8 cellular contexts compared by ENCODE assay signal in genomic region chr9:128648206-128648605, GRCh38. TPM values are rescaled to one million over a fixed set of nuclear protein-coding genes. Genes with fewer than 3 reads are reported as not detected.
DNase-seq lines count a peak whose midpoint lies in the region; FAIRE-seq and TF ChIP-seq lines count a peak whose summit lies in the region.
"Not testable (repeated sequence)": the region's sequence is repeated elsewhere in the genome, so short reads cannot be mapped to it uniquely, and the experiment has no call there.

No MANE protein-coding gene starts in this region.

- not testable (repeated sequence) for H3K14ac ChIP-seq in H1 (ENCODE audit: insufficient read length)

- H3K23me2 ChIP-seq in H1 (ENCODE audit: low read depth, low read length) = not testable (repeated sequence)

- not testable (repeated sequence) for H3K56ac ChIP-seq in H1 (replicated peaks; ENCODE audit: insufficient read length, low read depth, low read length)

- WGBS in H1 (ENCODE audit: extremely low coverage in 1 of 2, insufficient coverage in 1 of 2, insufficient read length in 1 of 2, insufficient replicate concordance in 2 of 2, low coverage in 1 of 2, low lambda C conversion rate in 2 of 2, missing lambda C conversion rate in 1 of 2), 2 experiments = 92% methylated on average over 9 of the region's 9 CpGs; no CpG with 5 or more reads in 1 of the 2 experiments

- H3K23ac ChIP-seq in H1 (ENCODE audit: insufficient read length) = not testable (repeated sequence)

- not testable (repeated sequence) for H3K4me2 ChIP-seq in H1 (ENCODE audit: insufficient read depth in 1 of 2, low read depth in 2 of 2, low read length in 2 of 2)

- not testable (repeated sequence) for H2BK15ac ChIP-seq in H1 (ENCODE audit: low read length)

- H3K18ac ChIP-seq in H1 (ENCODE audit: extremely low read depth, low read length) = not testable (repeated sequence)

- peaks cover 51% of the 10 kb centered on the region for H3K36me3 ChIP-seq in WERI-Rb-1
- H3K36me3 ChIP-seq in H1 (ENCODE audit: control insufficient read depth in 2 of 4, insufficient read depth in 4 of 4, low read length in 3 of 4) = not testable (repeated sequence)

- H2BK5ac ChIP-seq in H1 (ENCODE audit: low read depth, low read length) = not testable (repeated sequence)

- peak; percentile 61 to 72 for TF ChIP-seq RAD21 in H1 (IDR thresholded peaks at IDR 0.05 in 1 of 2, conservative IDR thresholded peaks at IDR 0.05 in 1 of 2; ENCODE audit: low read depth in 2 of 2, low read length in 2 of 2)

- not testable (repeated sequence) for TF ChIP-seq EP300 in H1 (IDR thresholded peaks at IDR 0.05; ENCODE audit: borderline replicate concordance in 1 of 2, low read depth in 2 of 2, low read length in 2 of 2)

- not testable (repeated sequence) for H3K27me3 Mint-ChIP-seq in type B pancreatic cell

- CTCF ChIA-PET in H1 (lab: Charles Lee; ENCODE audit: partially characterized antibody) = interaction anchor here (0.9 to 5.7 kb wide), 8 partner anchors 13 to 85 kb away, joined by 3 to 37 read pairs (median 4); no protein-coding TSS in a partner anchor

- H3K36me3 Mint-ChIP-seq in type B pancreatic cell = not testable (repeated sequence)

- H4K5ac ChIP-seq in H1 (ENCODE audit: insufficient read length, low read depth, low read length) = not testable (repeated sequence)

- POLR2A ChIA-PET in H1 (lab: Charles Lee; ENCODE audit: partially characterized antibody) = interaction anchor here (0.9 to 2.6 kb wide), 4 partner anchors 13 to 48 kb away, joined by 3 to 23 read pairs (median 8); partner anchors contain the start of gene SET

- H4K8ac ChIP-seq in H1 (ENCODE audit: extremely low read depth, insufficient read depth, low read length) = not testable (repeated sequence)

- H3K4me1 ChIP-seq in H1 (replicated peaks in 1 of 4; ENCODE audit: control insufficient read depth in 3 of 4, insufficient read depth in 4 of 4, low read length in 3 of 4) = not testable (repeated sequence)

- H4K20me1 ChIP-seq in H1 (replicated peaks in 1 of 2; ENCODE audit: control insufficient read depth in 1 of 2, insufficient read depth in 2 of 2, low read length in 2 of 2) = not testable (repeated sequence)

- H3K4me3 ChIP-seq in WERI-Rb-1 (ENCODE audit: low read depth, low read length); H1 (ENCODE audit: extremely low read depth in 1 of 4, insufficient read depth in 2 of 4, low read depth in 3 of 4, low read length in 4 of 4): not testable (repeated sequence)

- H3K79me1 ChIP-seq in H1 (ENCODE audit: low read depth, low read length) = not testable (repeated sequence)

- not testable (repeated sequence) for FAIRE-seq in H1 (lab: Jason Lieb, UNC)

- H2AFZ ChIP-seq in H1 (ENCODE audit: low read length) = not testable (repeated sequence)

- H3K4me1 Mint-ChIP-seq in type B pancreatic cell (ENCODE audit: unreplicated experiment) = not testable (repeated sequence)

- not testable (repeated sequence) for H2AK5ac ChIP-seq in H1 (ENCODE audit: low read depth, low read length)

- not testable (repeated sequence) for H3K9ac ChIP-seq in H1 (replicated peaks in 1 of 4; ENCODE audit: extremely low read depth in 1 of 4, low read depth in 3 of 4, low read length in 3 of 4)

- DNase-seq in ELR (ENCODE audit: low read depth) (peak; percentile 60), NCI-H226 (peak; percentile 32), WERI-Rb-1 (peak; percentile 69), H1 (ENCODE audit: low read depth in 1 of 2, low spot score in 2 of 2) (peak in 1 of 2 experiments; percentile 70), left kidney (ENCODE audit: low read depth, low spot score) (peak; percentile 46)
- DNase-seq in activated T-helper 1 cell treated with anti-CD3 and anti-CD28 coated beads, Interleukin-2, amount 50 U/mL, for 16 hours (ENCODE audit: low read depth in 1 of 2, low spot score in 1 of 2) = peak; percentile 50 to 55
- peak; percentile 25 to 61 (median 39) for DNase-seq in stimulated activated CD4-positive, alpha-beta T cell treated with anti-CD3 and anti-CD28 coated beads, Interleukin-1b, Interleukin-23, amount 100 ng/mL, for 24 hours (ENCODE audit: low read depth in 4 of 4, low spot score in 1 of 4)
- DNase-seq in type B pancreatic cell (ENCODE audit: extremely low spot score, unreplicated experiment) = not testable (repeated sequence)

- not testable (repeated sequence) for H3K27ac Mint-ChIP-seq in type B pancreatic cell

- H3K27me3 ChIP-seq in WERI-Rb-1 (ENCODE audit: insufficient read depth, low read depth, severe bottlenecking); H1 (replicated peaks in 1 of 4; ENCODE audit: control insufficient read depth in 3 of 4, extremely low read depth in 1 of 4, insufficient read depth in 3 of 4, low read length in 3 of 4): not testable (repeated sequence)

- H4K91ac ChIP-seq in H1 (replicated peaks; ENCODE audit: insufficient read length, low read length) = not testable (repeated sequence)

- not testable (repeated sequence) for H2BK20ac ChIP-seq in H1 (ENCODE audit: low read length)

- not testable (repeated sequence) for H3K4ac ChIP-seq in H1 (replicated peaks; ENCODE audit: insufficient read length, low read depth, low read length)

- H3K79me2 ChIP-seq in H1 (ENCODE audit: control insufficient read depth in 1 of 2, insufficient read depth in 2 of 2, low read length in 2 of 2) = not testable (repeated sequence)

- H3K27ac ChIP-seq in WERI-Rb-1; H1 (ENCODE audit: low read depth, low read length): not testable (repeated sequence)

- not testable (repeated sequence) for TF ChIP-seq POLR2A in H1 (IDR thresholded peaks at IDR 0.05; ENCODE audit: control extremely low read depth in 1 of 2, low read depth in 2 of 2, low read length in 2 of 2)

- H3K9me3 ChIP-seq in WERI-Rb-1 (ENCODE audit: severe bottlenecking); H1 (ENCODE audit: insufficient read depth in 2 of 2, low read depth in 1 of 2, low read length in 1 of 2): not testable (repeated sequence)

- not testable (repeated sequence) for H2BK12ac ChIP-seq in H1 (ENCODE audit: low read depth, low read length)

- not testable (repeated sequence) for H3K9me3 Mint-ChIP-seq in type B pancreatic cell

- TF ChIP-seq CTCF in WERI-Rb-1 (IDR thresholded peaks at IDR 0.05; ENCODE audit: low read depth, low read length) = peak; percentile 45; the same call in 1 of the 2 replicates
- peak; percentile 22 to 43 (median 42); a peak in 3 of 4 replicates for TF ChIP-seq CTCF in H1 (IDR thresholded peaks at IDR 0.05; ENCODE audit: control extremely low read depth in 1 of 3, insufficient read depth in 1 of 3, low read depth in 1 of 3, low read length in 3 of 3)
- TF ChIP-seq CTCF in type B pancreatic cell (conservative IDR thresholded peaks at IDR 0.05) = peak; percentile 53

- not testable (repeated sequence) for H3K4me3 Mint-ChIP-seq in type B pancreatic cell

- not testable (repeated sequence) for H2BK120ac ChIP-seq in H1 (replicated peaks; ENCODE audit: low read depth, low read length)

TF ChIP-seq in H1, 55 proteins besides CTCF, POLR2A, EP300 and RAD21:
- TF ChIP-seq KDM1A (IDR thresholded peaks at IDR 0.05; ENCODE audit: borderline replicate concordance, low read length) = peak; percentile 69; the same call in 1 of the 2 replicates
TF ChIP-seq in H1: peak in this region for 1; not testable (repeated sequence) for 54.

RNA-seq across cellular contexts. Expression of gene DYNC2I2, which starts 8.4 kb away (rescaled TPM):
- total RNA-seq in H1 (2021; fragmentation: NEBNext Ultra II Directional; extraction: Animal tissue kit (Norgen Biotek cat#: 25700)) = 58.0 and 60.4 TPM in 2 replicates
- 78.5 and 113 TPM in 2 replicates for polyA plus RNA-seq in H1 (2011; rRNA removed)
- polyA plus RNA-seq in H1 (2011; cell fraction: cytosol; rRNA removed) = 112 TPM
- polyA plus RNA-seq in H1 (2011; cell fraction: nucleus; rRNA removed) = 203 TPM
- polyA plus RNA-seq in H1 (2012, experiment 1 of 2) = 31.8 to 74.2 TPM (median 69.7 TPM) in 4 replicates
- 67.0 TPM for polyA plus RNA-seq in H1 (2012, experiment 2 of 2)
- polyA plus RNA-seq in H1 (2013, experiment 1 of 2) = 27.5 TPM
- polyA plus RNA-seq in H1 (2013, experiment 2 of 2) = 25.5 TPM
- polyA minus RNA-seq in H1 (2011; rRNA and poly(A)+ RNA removed) = 27.1 and 35.1 TPM in 2 replicates
- polyA minus RNA-seq in H1 (2011; cell fraction: cytosol; rRNA and poly(A)+ RNA removed) = 49.7 TPM
- polyA minus RNA-seq in H1 (2011; cell fraction: nucleus; rRNA and poly(A)+ RNA removed) = 59.3 TPM
- 65.0 and 70.6 TPM in 2 replicates for total RNA-seq in type B pancreatic cell (ENCODE audit: low replicate concordance)

RNA-seq across cellular contexts. Expression of gene SET, which starts 40.8 kb away (rescaled TPM):
- 1,327 and 1,345 TPM in 2 replicates for total RNA-seq in H1 (2021; fragmentation: NEBNext Ultra II Directional; extraction: Animal tissue kit (Norgen Biotek cat#: 25700))
- 466 and 513 TPM in 2 replicates for polyA plus RNA-seq in H1 (2011; rRNA removed)
- 383 TPM for polyA plus RNA-seq in H1 (2011; cell fraction: cytosol; rRNA removed)
- polyA plus RNA-seq in H1 (2011; cell fraction: nucleus; rRNA removed) = 93.4 TPM
- polyA plus RNA-seq in H1 (2012, experiment 1 of 2) = 759 to 1,315 TPM (median 835 TPM) in 4 replicates
- polyA plus RNA-seq in H1 (2012, experiment 2 of 2) = 163 TPM
- 862 TPM for polyA plus RNA-seq in H1 (2013, experiment 1 of 2)
- polyA plus RNA-seq in H1 (2013, experiment 2 of 2) = 900 TPM
- polyA minus RNA-seq in H1 (2011; rRNA and poly(A)+ RNA removed) = 245 and 251 TPM in 2 replicates
- 1,111 TPM for polyA minus RNA-seq in H1 (2011; cell fraction: cytosol; rRNA and poly(A)+ RNA removed)
- polyA minus RNA-seq in H1 (2011; cell fraction: nucleus; rRNA and poly(A)+ RNA removed) = 200 TPM
- 450 and 545 TPM in 2 replicates for total RNA-seq in type B pancreatic cell (ENCODE audit: low replicate concordance)

RNA-seq across cellular contexts. Expression of gene PKN3, which starts 54.1 kb away (rescaled TPM):
- total RNA-seq in H1 (2021; fragmentation: NEBNext Ultra II Directional; extraction: Animal tissue kit (Norgen Biotek cat#: 25700)) = 15.2 and 16.3 TPM in 2 replicates
- polyA plus RNA-seq in H1 (2011; rRNA removed) = 15.7 and 24.4 TPM in 2 replicates
- polyA plus RNA-seq in H1 (2011; cell fraction: cytosol; rRNA removed) = 20.7 TPM
- 49.0 TPM for polyA plus RNA-seq in H1 (2011; cell fraction: nucleus; rRNA removed)
- 12.4 to 21.9 TPM (median 18.9 TPM) in 4 replicates for polyA plus RNA-seq in H1 (2012, experiment 1 of 2)
- polyA plus RNA-seq in H1 (2012, experiment 2 of 2) = 16.2 TPM
- polyA plus RNA-seq in H1 (2013, experiment 1 of 2) = 11.3 TPM
- 11.3 TPM for polyA plus RNA-seq in H1 (2013, experiment 2 of 2)
- polyA minus RNA-seq in H1 (2011; rRNA and poly(A)+ RNA removed) = 7.2 and 10.8 TPM in 2 replicates
- 15.9 TPM for polyA minus RNA-seq in H1 (2011; cell fraction: cytosol; rRNA and poly(A)+ RNA removed)
- 11.0 TPM for polyA minus RNA-seq in H1 (2011; cell fraction: nucleus; rRNA and poly(A)+ RNA removed)
- 6.9 and 11.7 TPM in 2 replicates for total RNA-seq in type B pancreatic cell (ENCODE audit: low replicate concordance)
